Comparison of ENCODE assay signal across 2 cellular contexts in the genomic region with DNA sequence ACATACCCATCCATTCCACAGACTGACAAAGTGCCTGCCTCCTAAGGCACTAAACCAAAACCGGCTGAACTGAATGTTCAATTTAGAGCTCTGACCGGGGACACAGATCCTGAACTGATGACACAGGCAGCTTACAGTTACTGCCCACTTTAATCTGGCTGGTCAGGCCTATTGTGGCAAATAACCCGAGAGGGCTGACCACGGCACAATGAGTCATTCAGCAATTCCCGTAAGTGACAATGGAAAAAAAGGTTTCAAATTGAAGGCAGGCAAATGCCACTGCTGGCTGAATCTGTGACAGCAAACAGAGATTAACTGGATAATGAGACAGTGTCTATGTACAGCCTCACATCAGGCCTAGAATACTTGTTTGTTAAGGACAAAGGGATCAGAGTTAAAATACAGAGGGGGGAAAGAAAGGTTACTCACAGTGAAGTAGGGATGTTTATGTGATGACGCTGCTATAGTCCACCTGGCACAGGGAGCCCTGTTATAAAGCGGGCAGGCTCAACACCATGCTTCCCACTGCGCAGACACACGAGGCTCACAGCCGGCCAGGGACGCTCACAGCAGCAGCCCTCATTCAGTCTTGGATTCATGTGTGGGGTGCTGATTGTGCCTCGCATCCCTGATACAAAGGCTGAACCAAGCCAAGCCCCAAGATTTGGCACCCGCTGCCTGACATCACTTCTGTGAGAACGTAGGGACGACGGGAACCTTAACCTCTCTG.
TF ChIP-seq lines count a peak whose summit lies in the region.

No MANE protein-coding gene starts in this region.

TF ChIP-seq in HCT116, 20 proteins besides CTCF, POLR2A, EP300 and RAD21 (continued from another document):
- TF ChIP-seq, protein P1, sequence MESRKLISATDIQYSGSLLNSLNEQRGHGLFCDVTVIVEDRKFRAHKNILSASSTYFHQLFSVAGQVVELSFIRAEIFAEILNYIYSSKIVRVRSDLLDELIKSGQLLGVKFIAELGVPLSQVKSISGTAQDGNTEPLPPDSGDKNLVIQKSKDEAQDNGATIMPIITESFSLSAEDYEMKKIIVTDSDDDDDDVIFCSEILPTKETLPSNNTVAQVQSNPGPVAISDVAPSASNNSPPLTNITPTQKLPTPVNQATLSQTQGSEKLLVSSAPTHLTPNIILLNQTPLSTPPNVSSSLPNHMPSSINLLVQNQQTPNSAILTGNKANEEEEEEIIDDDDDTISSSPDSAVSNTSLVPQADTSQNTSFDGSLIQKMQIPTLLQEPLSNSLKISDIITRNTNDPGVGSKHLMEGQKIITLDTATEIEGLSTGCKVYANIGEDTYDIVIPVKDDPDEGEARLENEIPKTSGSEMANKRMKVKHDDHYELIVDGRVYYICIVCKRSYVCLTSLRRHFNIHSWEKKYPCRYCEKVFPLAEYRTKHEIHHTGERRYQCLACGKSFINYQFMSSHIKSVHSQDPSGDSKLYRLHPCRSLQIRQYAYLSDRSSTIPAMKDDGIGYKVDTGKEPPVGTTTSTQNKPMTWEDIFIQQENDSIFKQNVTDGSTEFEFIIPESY (IDR thresholded peaks at IDR 0.05; ENCODE audit: extremely low read depth, insufficient replicate concordance, low read length) = no peak
- TF ChIP-seq YY1 (IDR thresholded peaks at IDR 0.05; ENCODE audit: extremely low read depth, insufficient replicate concordance, low read depth, low read length) = no peak
- TF ChIP-seq ZFX (IDR thresholded peaks at IDR 0.05) = no peak
- TF ChIP-seq CBX3 (IDR thresholded peaks at IDR 0.05; ENCODE audit: low read depth) = no peak
- TF ChIP-seq, protein P2, sequence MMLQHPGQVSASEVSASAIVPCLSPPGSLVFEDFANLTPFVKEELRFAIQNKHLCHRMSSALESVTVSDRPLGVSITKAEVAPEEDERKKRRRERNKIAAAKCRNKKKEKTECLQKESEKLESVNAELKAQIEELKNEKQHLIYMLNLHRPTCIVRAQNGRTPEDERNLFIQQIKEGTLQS (IDR thresholded peaks at IDR 0.05) = no peak
- TF ChIP-seq TCF7L2 (IDR thresholded peaks at IDR 0.05; ENCODE audit: borderline replicate concordance, extremely low read depth, insufficient read depth, insufficient read length) = no peak
- TF ChIP-seq ELF1 (IDR thresholded peaks at IDR 0.05; ENCODE audit: borderline replicate concordance, low read depth) = no peak
- no peak for TF ChIP-seq EZH2phosphoT487 (IDR thresholded peaks at IDR 0.05; ENCODE audit: borderline replicate concordance)
- TF ChIP-seq EZH2 (IDR thresholded peaks at IDR 0.05) = no peak
- TF ChIP-seq POLR2AphosphoS5 (IDR thresholded peaks at IDR 0.05; ENCODE audit: low read depth, low read length) = no peak
- TF ChIP-seq, protein P3, sequence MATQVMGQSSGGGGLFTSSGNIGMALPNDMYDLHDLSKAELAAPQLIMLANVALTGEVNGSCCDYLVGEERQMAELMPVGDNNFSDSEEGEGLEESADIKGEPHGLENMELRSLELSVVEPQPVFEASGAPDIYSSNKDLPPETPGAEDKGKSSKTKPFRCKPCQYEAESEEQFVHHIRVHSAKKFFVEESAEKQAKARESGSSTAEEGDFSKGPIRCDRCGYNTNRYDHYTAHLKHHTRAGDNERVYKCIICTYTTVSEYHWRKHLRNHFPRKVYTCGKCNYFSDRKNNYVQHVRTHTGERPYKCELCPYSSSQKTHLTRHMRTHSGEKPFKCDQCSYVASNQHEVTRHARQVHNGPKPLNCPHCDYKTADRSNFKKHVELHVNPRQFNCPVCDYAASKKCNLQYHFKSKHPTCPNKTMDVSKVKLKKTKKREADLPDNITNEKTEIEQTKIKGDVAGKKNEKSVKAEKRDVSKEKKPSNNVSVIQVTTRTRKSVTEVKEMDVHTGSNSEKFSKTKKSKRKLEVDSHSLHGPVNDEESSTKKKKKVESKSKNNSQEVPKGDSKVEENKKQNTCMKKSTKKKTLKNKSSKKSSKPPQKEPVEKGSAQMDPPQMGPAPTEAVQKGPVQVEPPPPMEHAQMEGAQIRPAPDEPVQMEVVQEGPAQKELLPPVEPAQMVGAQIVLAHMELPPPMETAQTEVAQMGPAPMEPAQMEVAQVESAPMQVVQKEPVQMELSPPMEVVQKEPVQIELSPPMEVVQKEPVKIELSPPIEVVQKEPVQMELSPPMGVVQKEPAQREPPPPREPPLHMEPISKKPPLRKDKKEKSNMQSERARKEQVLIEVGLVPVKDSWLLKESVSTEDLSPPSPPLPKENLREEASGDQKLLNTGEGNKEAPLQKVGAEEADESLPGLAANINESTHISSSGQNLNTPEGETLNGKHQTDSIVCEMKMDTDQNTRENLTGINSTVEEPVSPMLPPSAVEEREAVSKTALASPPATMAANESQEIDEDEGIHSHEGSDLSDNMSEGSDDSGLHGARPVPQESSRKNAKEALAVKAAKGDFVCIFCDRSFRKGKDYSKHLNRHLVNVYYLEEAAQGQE (IDR thresholded peaks at IDR 0.05; ENCODE audit: low read depth) = no peak

TF ChIP-seq in SK-N-SH, 30 proteins besides CTCF, POLR2A, EP300 and RAD21 (continued from another document):
- TF ChIP-seq, protein P1 (IDR thresholded peaks at IDR 0.05; ENCODE audit: borderline replicate concordance, low read depth) = no peak
- TF ChIP-seq FOXM1 (IDR thresholded peaks at IDR 0.05; ENCODE audit: low read depth) = no peak
- TF ChIP-seq FOSL2 (IDR thresholded peaks at IDR 0.05; ENCODE audit: borderline replicate concordance, low read depth) = peak; percentile 73; the same call in 1 of the 2 replicates
- TF ChIP-seq, protein P4, sequence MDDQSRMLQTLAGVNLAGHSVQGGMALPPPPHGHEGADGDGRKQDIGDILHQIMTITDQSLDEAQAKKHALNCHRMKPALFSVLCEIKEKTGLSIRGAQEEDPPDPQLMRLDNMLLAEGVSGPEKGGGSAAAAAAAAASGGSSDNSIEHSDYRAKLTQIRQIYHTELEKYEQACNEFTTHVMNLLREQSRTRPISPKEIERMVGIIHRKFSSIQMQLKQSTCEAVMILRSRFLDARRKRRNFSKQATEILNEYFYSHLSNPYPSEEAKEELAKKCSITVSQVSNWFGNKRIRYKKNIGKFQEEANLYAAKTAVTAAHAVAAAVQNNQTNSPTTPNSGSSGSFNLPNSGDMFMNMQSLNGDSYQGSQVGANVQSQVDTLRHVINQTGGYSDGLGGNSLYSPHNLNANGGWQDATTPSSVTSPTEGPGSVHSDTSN (IDR thresholded peaks at IDR 0.05) = peak; percentile 43; the same call in 1 of the 2 replicates
- TF ChIP-seq POLR2AphosphoS5 (IDR thresholded peaks at IDR 0.05; ENCODE audit: low read depth, low read length) = no peak; the same call in 1 of the 2 replicates
- TF ChIP-seq GABPA (IDR thresholded peaks at IDR 0.05; ENCODE audit: low read depth) = no peak
- TF ChIP-seq RXRA (IDR thresholded peaks at IDR 0.05; ENCODE audit: borderline replicate concordance, low read depth) = 0 out of 2 replicates have a peak, but pooled peaks have one; percentile 32
- peak; percentile 65 for TF ChIP-seq JUND (IDR thresholded peaks at IDR 0.05)
